In genomic region chr2:98608962-98609604, GRCh38 we compare ENCODE assay signal across 1 cellular context.
TF ChIP-seq lines count a peak whose summit lies in the region.

No MANE protein-coding gene starts in this region.

TF ChIP-seq in HepG2, 621 proteins besides CTCF, POLR2A, EP300 and RAD21 (continued from another document and continues in another):
- no peak for TF ChIP-seq ZNF142 (CRISPR knock-in tag; IDR thresholded peaks at IDR 0.05)
- TF ChIP-seq ZNF577 (CRISPR knock-in tag; IDR thresholded peaks at IDR 0.05; ENCODE audit: borderline replicate concordance, low read depth) = 0 out of 2 replicates have a peak, but pooled peaks have one; percentile 77
- TF ChIP-seq ZNF235 (CRISPR knock-in tag; IDR thresholded peaks at IDR 0.05; ENCODE audit: borderline replicate concordance) = 0 out of 2 replicates have a peak, but pooled peaks have one; percentile 15
- TF ChIP-seq ZFYVE20 (CRISPR knock-in tag; IDR thresholded peaks at IDR 0.05; ENCODE audit: borderline replicate concordance, low read depth) = 0 out of 2 replicates have a peak, but pooled peaks have one; percentile 9
- TF ChIP-seq THAP11 (CRISPR knock-in tag; IDR thresholded peaks at IDR 0.05) = no peak
- no peak for TF ChIP-seq DBP (CRISPR knock-in tag; IDR thresholded peaks at IDR 0.05; ENCODE audit: not compliant biosample characterization)
- no peak for TF ChIP-seq CHD4 (IDR thresholded peaks at IDR 0.05; ENCODE audit: borderline replicate concordance, low read length)
- no peak for TF ChIP-seq ZFP37 (CRISPR knock-in tag; IDR thresholded peaks at IDR 0.05; ENCODE audit: borderline replicate concordance)
- no peak for TF ChIP-seq ELF3 (CRISPR knock-in tag; IDR thresholded peaks at IDR 0.05)
- TF ChIP-seq ZNF484 (CRISPR knock-in tag; IDR thresholded peaks at IDR 0.05; ENCODE audit: borderline replicate concordance, low read depth) = no peak
- TF ChIP-seq ZNF652 (CRISPR knock-in tag; IDR thresholded peaks at IDR 0.05; ENCODE audit: borderline replicate concordance, low read depth) = no peak
- no peak for TF ChIP-seq TBX2 (CRISPR knock-in tag; IDR thresholded peaks at IDR 0.05; ENCODE audit: borderline replicate concordance)
- TF ChIP-seq ZNF629 (CRISPR knock-in tag; conservative IDR thresholded peaks at IDR 0.05) = no peak
- no peak for TF ChIP-seq MXI1 (IDR thresholded peaks at IDR 0.05; ENCODE audit: borderline replicate concordance, low read depth, low read length)
- no peak for TF ChIP-seq JUNB (CRISPR knock-in tag; IDR thresholded peaks at IDR 0.05; ENCODE audit: borderline replicate concordance)
- no peak for TF ChIP-seq ARNT (IDR thresholded peaks at IDR 0.05)
- no peak for TF ChIP-seq IRX3 (CRISPR knock-in tag; IDR thresholded peaks at IDR 0.05; ENCODE audit: borderline replicate concordance, low read depth)
- TF ChIP-seq BHLHE40 (IDR thresholded peaks at IDR 0.05; ENCODE audit: low read length) = no peak
- no peak for TF ChIP-seq ZNF83 (CRISPR knock-in tag; IDR thresholded peaks at IDR 0.05; ENCODE audit: borderline replicate concordance)
- no peak for TF ChIP-seq MLX (CRISPR knock-in tag; IDR thresholded peaks at IDR 0.05)
- no peak for TF ChIP-seq NFAT5 (CRISPR knock-in tag; IDR thresholded peaks at IDR 0.05)
- peak; percentile 1; the same call in 1 of the 2 replicates for TF ChIP-seq ZSCAN9 (CRISPR knock-in tag; IDR thresholded peaks at IDR 0.05; ENCODE audit: borderline replicate concordance)
- no peak for TF ChIP-seq ZNF678 (CRISPR knock-in tag; IDR thresholded peaks at IDR 0.05)
- TF ChIP-seq ZNF616 (CRISPR knock-in tag; IDR thresholded peaks at IDR 0.05; ENCODE audit: low read depth) = no peak
- no peak for TF ChIP-seq MTF2 (CRISPR knock-in tag; IDR thresholded peaks at IDR 0.05; ENCODE audit: borderline replicate concordance)
- 0 out of 2 replicates have a peak, but pooled peaks have one; percentile 36 for TF ChIP-seq ZBTB1 (CRISPR knock-in tag; IDR thresholded peaks at IDR 0.05; ENCODE audit: borderline replicate concordance)
- peak; percentile 92 for TF ChIP-seq PRDM15 (CRISPR knock-in tag; IDR thresholded peaks at IDR 0.05)
- no peak for TF ChIP-seq ZMYM2 (CRISPR knock-in tag; IDR thresholded peaks at IDR 0.05)
- no peak for TF ChIP-seq GATA4 (IDR thresholded peaks at IDR 0.05; ENCODE audit: borderline replicate concordance, low read depth)
- no peak for TF ChIP-seq HOXA9 (CRISPR knock-in tag; IDR thresholded peaks at IDR 0.05; ENCODE audit: borderline replicate concordance)
- TF ChIP-seq RELA (CRISPR knock-in tag; IDR thresholded peaks at IDR 0.05) = no peak
- TF ChIP-seq ZNF644 (CRISPR knock-in tag; IDR thresholded peaks at IDR 0.05; ENCODE audit: low read depth) = no peak
- TF ChIP-seq SP2 (CRISPR knock-in tag; IDR thresholded peaks at IDR 0.05) = no peak
- TF ChIP-seq ZNF230 (CRISPR knock-in tag; IDR thresholded peaks at IDR 0.05) = no peak
- TF ChIP-seq ZNF761 (CRISPR knock-in tag; conservative IDR thresholded peaks at IDR 0.05) = no peak
- TF ChIP-seq MIER2 (CRISPR knock-in tag; IDR thresholded peaks at IDR 0.05) = no peak
- TF ChIP-seq HNRNPH1 (optimal IDR thresholded peaks at IDR 0.05; ENCODE audit: low read depth, low read length) = no peak
- TF ChIP-seq ZNF224 (CRISPR knock-in tag; IDR thresholded peaks at IDR 0.05) = no peak
- TF ChIP-seq ZNF646 (CRISPR knock-in tag; IDR thresholded peaks at IDR 0.05) = no peak
- no peak for TF ChIP-seq ZNF619 (CRISPR knock-in tag; IDR thresholded peaks at IDR 0.05)
